ENCODE assay signal across 8 cellular contexts in genomic region chr9:129006328-129007034, GRCh38. TPM values are rescaled to one million over a fixed set of nuclear protein-coding genes. Genes with fewer than 3 reads are reported as not detected.
DNase-seq lines count a peak whose midpoint lies in the region; ATAC-seq, FAIRE-seq and TF ChIP-seq lines count a peak whose summit lies in the region.

No MANE protein-coding gene starts in this region.

- ATAC-seq in stimulated activated memory B cell treated with anti-CD40 and anti-IgM and Interleukin-4, amounts not matched to agents 10 μg/mL and 1 μg/mL and 100 μg/mL, for 72 hours: peak; percentile 75
- no peak for ATAC-seq in HG02840 (IDR thresholded peaks at IDR 0.05; ENCODE audit: low FRiP score, unreplicated experiment)

- H3K9me3 Mint-ChIP-seq in endodermal cell (no peaks in the 10 kb centered on the region), mesothelial cell of epicardium (no peaks in the 10 kb centered on the region)
- H3K9me3 Mint-ChIP-seq in stimulated activated memory B cell treated with anti-CD40 and anti-IgM and Interleukin-4, amounts not matched to agents 10 μg/mL and 1 μg/mL and 100 μg/mL, for 72 hours: no peaks in the 10 kb centered on the region

- H3K4me1 Mint-ChIP-seq in endodermal cell (no peaks in the 10 kb centered on the region), mesothelial cell of epicardium (peaks cover 6% of the 10 kb centered on the region)
- peaks cover 12% of the 10 kb centered on the region for H3K4me1 Mint-ChIP-seq in stimulated activated memory B cell treated with anti-CD40 and anti-IgM and Interleukin-4, amounts not matched to agents 10 μg/mL and 1 μg/mL and 100 μg/mL, for 72 hours

- TF ChIP-seq CTCF in AG09309 (IDR thresholded peaks at IDR 0.05; ENCODE audit: control insufficient read depth, insufficient read depth, low read depth, low read length, missing control alignments): peak; percentile 97
- peak; percentile 95 for TF ChIP-seq CTCF in endodermal cell (conservative IDR thresholded peaks at IDR 0.05)
- TF ChIP-seq CTCF in mesothelial cell of epicardium (IDR thresholded peaks at IDR 0.05; ENCODE audit: unreplicated experiment): peak; percentile 50

- H3K4me3 Mint-ChIP-seq in endodermal cell (no peak overlapping the region), mesothelial cell of epicardium (no peak overlapping the region)
- H3K4me3 Mint-ChIP-seq in stimulated activated memory B cell treated with anti-CD40 and anti-IgM and Interleukin-4, amounts not matched to agents 10 μg/mL and 1 μg/mL and 100 μg/mL, for 72 hours: no peak overlapping the region

- H3K27me3 ChIP-seq in endodermal cell (ENCODE audit: control insufficient read depth, insufficient read depth, low read length, poor library complexity, severe bottlenecking): no peaks in the 10 kb centered on the region

- DNase-seq in AG09309 (ENCODE audit: low read depth): peak; percentile 23
- peak; percentile 81 for DNase-seq in GM19239 (ENCODE audit: insufficient read length, low spot score)
- peak; percentile 79 for DNase-seq in NCI-H460 (ENCODE audit: extremely low read depth, low read depth)
- peak; percentile 27 to 37 for DNase-seq in activated CD4-positive, alpha-beta T cell treated with anti-CD3 and anti-CD28 coated beads, Interleukin-2, amount 50 U/mL, for 4 hours
- peak; percentile 91 for DNase-seq in endodermal cell
- DNase-seq in mesothelial cell of epicardium (ENCODE audit: low spot score in 2 of 2, unreplicated experiment in 2 of 2): peak in 1 of 2 experiments; percentile 60

- H3K4me1 ChIP-seq in endodermal cell (ENCODE audit: control insufficient read depth, insufficient read depth, low read length): no peaks in the 10 kb centered on the region

- no peaks in the 10 kb centered on the region for H3K27me3 Mint-ChIP-seq in endodermal cell (ENCODE audit: insufficient read depth)
- H3K27me3 Mint-ChIP-seq in mesothelial cell of epicardium (ENCODE audit: low read depth): no peaks in the 10 kb centered on the region
- H3K27me3 Mint-ChIP-seq in stimulated activated memory B cell treated with anti-CD40 and anti-IgM and Interleukin-4, amounts not matched to agents 10 μg/mL and 1 μg/mL and 100 μg/mL, for 72 hours: no peaks in the 10 kb centered on the region

- H3K27ac Mint-ChIP-seq in endodermal cell (no peak overlapping the region), mesothelial cell of epicardium (peak overlapping the region; percentile 47)
- peak overlapping the region; percentile 61 for H3K27ac Mint-ChIP-seq in stimulated activated memory B cell treated with anti-CD40 and anti-IgM and Interleukin-4, amounts not matched to agents 10 μg/mL and 1 μg/mL and 100 μg/mL, for 72 hours

- no peak overlapping the region for H3K9ac ChIP-seq in endodermal cell (ENCODE audit: extremely low read depth, low read length, poor library complexity, severe bottlenecking)

- 67 to 80% methylated on average over 13 to 21 of the region's 21 CpGs for WGBS in endodermal cell (ENCODE audit: insufficient coverage in 1 of 2, insufficient read length in 1 of 2), 2 experiments

- peak overlapping the region; percentile 6 for H3K27ac ChIP-seq in endodermal cell (ENCODE audit: low read depth, low read length)

- H3K36me3 Mint-ChIP-seq in endodermal cell (ENCODE audit: low read depth): peaks cover 55% of the 10 kb centered on the region
- peaks cover 26% of the 10 kb centered on the region for H3K36me3 Mint-ChIP-seq in mesothelial cell of epicardium
- H3K36me3 Mint-ChIP-seq in stimulated activated memory B cell treated with anti-CD40 and anti-IgM and Interleukin-4, amounts not matched to agents 10 μg/mL and 1 μg/mL and 100 μg/mL, for 72 hours: peaks cover 53% of the 10 kb centered on the region

- no peaks in the 10 kb centered on the region for H3K9me3 ChIP-seq in endodermal cell (ENCODE audit: control insufficient read depth, low read length)

- FAIRE-seq in GM19239 (lab: Jason Lieb, UNC): peak; percentile 83

- no peak overlapping the region for H3K4me3 ChIP-seq in AG09309 (ENCODE audit: control insufficient read depth, low read depth, low read length)
- H3K4me3 ChIP-seq in endodermal cell (ENCODE audit: low read length): no peak overlapping the region

- peaks cover 49% of the 10 kb centered on the region for H3K36me3 ChIP-seq in endodermal cell (ENCODE audit: control insufficient read depth, insufficient read depth, low read length)

RNA-seq across cellular contexts. Expression of gene SH3GLB2, which starts 21.6 kb away (rescaled TPM):
- total RNA-seq in NCI-H460 (2014; rRNA removed; shearing (Covaris generic)): 26.9 and 28.9 TPM in 2 replicates
- polyA plus RNA-seq in NCI-H460 (2014; cell fraction: nucleus; rRNA removed): 323 and 416 TPM in 2 replicates
- 10 to 100 TPM; 86.9 to 98.1 TPM for total RNA-seq in endodermal cell
- 82.3 TPM for polyA plus RNA-seq in endodermal cell (2013, experiment 1 of 2)
- polyA plus RNA-seq in endodermal cell (2013, experiment 2 of 2): 77.3 TPM
- 173 to 174 TPM (median 174 TPM) in 3 replicates for total RNA-seq in mesothelial cell of epicardium

RNA-seq across cellular contexts. Expression of gene MIGA2, which starts 29.9 kb away (rescaled TPM):
- total RNA-seq in NCI-H460 (2014; rRNA removed; shearing (Covaris generic)): 10.2 and 15.6 TPM in 2 replicates
- 87.2 and 95.3 TPM in 2 replicates for polyA plus RNA-seq in NCI-H460 (2014; cell fraction: nucleus; rRNA removed)
- 10 to 100 TPM; 41.4 to 41.5 TPM for total RNA-seq in endodermal cell
- polyA plus RNA-seq in endodermal cell (2013, experiment 1 of 2): 23.0 TPM
- polyA plus RNA-seq in endodermal cell (2013, experiment 2 of 2): 17.8 TPM
- 36.1 to 37.9 TPM (median 36.2 TPM) in 3 replicates for total RNA-seq in mesothelial cell of epicardium

RNA-seq across cellular contexts. Expression of gene NUP188, which starts 59.0 kb away (rescaled TPM):
- total RNA-seq in NCI-H460 (2014; rRNA removed; shearing (Covaris generic)): 42.5 and 47.7 TPM in 2 replicates
- 56.0 and 65.5 TPM in 2 replicates for polyA plus RNA-seq in NCI-H460 (2014; cell fraction: nucleus; rRNA removed)
- total RNA-seq in endodermal cell: 10 to 100 TPM; 89.8 to 94.8 TPM
- 59.2 TPM for polyA plus RNA-seq in endodermal cell (2013, experiment 1 of 2)
- 49.7 TPM for polyA plus RNA-seq in endodermal cell (2013, experiment 2 of 2)
- total RNA-seq in mesothelial cell of epicardium: 49.5 to 56.6 TPM (median 51.7 TPM) in 3 replicates

RNA-seq across cellular contexts. Expression of gene DOLK, which starts 59.1 kb away (rescaled TPM):
- 18.3 and 20.6 TPM in 2 replicates for total RNA-seq in NCI-H460 (2014; rRNA removed; shearing (Covaris generic))
- 23.8 and 24.8 TPM in 2 replicates for polyA plus RNA-seq in NCI-H460 (2014; cell fraction: nucleus; rRNA removed)
- total RNA-seq in endodermal cell: 10 to 100 TPM; 18.0 to 19.8 TPM
- 14.3 TPM for polyA plus RNA-seq in endodermal cell (2013, experiment 1 of 2)
- 13.4 TPM for polyA plus RNA-seq in endodermal cell (2013, experiment 2 of 2)
- total RNA-seq in mesothelial cell of epicardium: 16.7 to 17.0 TPM (median 16.9 TPM) in 3 replicates
